ENCODE assay signal across 14 cellular contexts in genomic region chr7:93476491-93477344, GRCh38.
DNase-seq lines count a peak whose midpoint lies in the region; ATAC-seq and TF ChIP-seq lines count a peak whose summit lies in the region.
"Had no signal": no experiment of that assay in that cellular context is flagged by ENCODE, and none has a peak within 500 bp of the region (broad histone marks: within the 10 kb centered on the region; RNA-seq: fewer than 3 reads in every experiment).

No MANE protein-coding gene starts in this region.

- H3K9ac ChIP-seq in iPS-18a (ENCODE audit: low read length) (peak overlapping the region; percentile 48), trophoblast cell (ENCODE audit: low read length) (no peak overlapping the region)

- no peak overlapping the region for H3K14ac ChIP-seq in trophoblast cell (ENCODE audit: low read length)

- no peak for TF ChIP-seq CTCF in body of pancreas (IDR thresholded peaks at IDR 0.05)

- H2AK5ac ChIP-seq in trophoblast cell (ENCODE audit: low read length) = no peak overlapping the region

- no peak overlapping the region for H2BK5ac ChIP-seq in trophoblast cell (ENCODE audit: low read depth, low read length, poor library complexity)

- 38 to 56% methylated on average over 2 of the region's 2 CpGs for WGBS in ectodermal cell, 2 experiments
- WGBS in trophoblast cell (ENCODE audit: extremely low coverage, insufficient coverage, insufficient read length) = no CpG with 5 or more reads among the region's 2 CpGs
- 31 to 35% methylated on average over 2 of the region's 2 CpGs for WGBS in body of pancreas, 2 donors

- H4K91ac ChIP-seq in trophoblast cell (ENCODE audit: low read depth, low read length) = no peak overlapping the region

- H2AFZ ChIP-seq in trophoblast cell (ENCODE audit: insufficient read depth, low read length, poor library complexity) = no peak overlapping the region

- TF ChIP-seq POLR2A in body of pancreas (IDR thresholded peaks at IDR 0.05) = no peak

- in situ Hi-C loops in HAP-1 (cut with MboI; ENCODE audit: low sequenced_read_pairs) = no loop called here

- no peak overlapping the region for H3K4me2 ChIP-seq in trophoblast cell (ENCODE audit: low read length)

- H3K27ac ChIP-seq in ectodermal cell (ENCODE audit: insufficient read depth, low read depth, low read length, poor library complexity, severe bottlenecking) (peak overlapping the region; percentile 76), iPS-18a (ENCODE audit: low read length) (peak overlapping the region; percentile 77), trophoblast cell (ENCODE audit: low read depth, low read length) (peak overlapping the region; percentile 41), body of pancreas (no peak overlapping the region)
- H3K27ac ChIP-seq: SK-N-MC had no signal

- H3K4me1 ChIP-seq in HAP-1 = peaks cover 41% of the 10 kb centered on the region
- H3K4me1 ChIP-seq in ectodermal cell (ENCODE audit: control insufficient read depth, insufficient read depth, low read length) = peaks cover 18% of the 10 kb centered on the region
- peaks cover 32% of the 10 kb centered on the region for H3K4me1 ChIP-seq in iPS-18a (ENCODE audit: control insufficient read depth, low read depth, low read length)
- H3K4me1 ChIP-seq in trophoblast cell (ENCODE audit: control insufficient read depth in 1 of 2, insufficient read depth in 2 of 2, low read length in 2 of 2) = no peaks in the 10 kb centered on the region
- no peaks in the 10 kb centered on the region for H3K4me1 ChIP-seq in body of pancreas

- no peak overlapping the region for H3K4ac ChIP-seq in trophoblast cell (ENCODE audit: low read depth, low read length)

- no peak overlapping the region for H3K18ac ChIP-seq in trophoblast cell (ENCODE audit: low read length)

- no peaks in the 10 kb centered on the region for H3K27me3 ChIP-seq in HAP-1 (ENCODE audit: low read depth)
- no peaks in the 10 kb centered on the region for H3K27me3 ChIP-seq in ectodermal cell (ENCODE audit: control insufficient read depth, insufficient read depth, low read length, poor library complexity, severe bottlenecking)
- no peaks in the 10 kb centered on the region for H3K27me3 ChIP-seq in iPS-18a (ENCODE audit: control insufficient read depth, insufficient read depth, low read length)
- no peaks in the 10 kb centered on the region for H3K27me3 ChIP-seq in trophoblast cell (ENCODE audit: insufficient read depth, low read length)
- no peaks in the 10 kb centered on the region for H3K27me3 ChIP-seq in body of pancreas

- DNase-seq in HAP-1 (ENCODE audit: low spot score in 2 of 2) = peak; percentile 82 to 100
- DNase-seq in trophoblast cell = no peak
- DNase-seq in anterior cingulate cortex (lab: John Stamatoyannopoulos, UW) = no peak
- no peak for DNase-seq in body of pancreas
- DNase-seq: CD4-positive, alpha-beta T cell; DMS79 treated with DMSO at 0.1 percent for 48 hours; GF-D8; NCI-H1417 treated with DMSO at 0.1 percent for 48 hours; NCI-H2081 treated with DMSO at 0.1 percent for 48 hours; NCI-H345 had no signal

- no peak for ATAC-seq in body of pancreas
- ATAC-seq in GM21367 (IDR thresholded peaks at IDR 0.05; ENCODE audit: unreplicated experiment) = no peak

- no peaks in the 10 kb centered on the region for H3K79me2 ChIP-seq in trophoblast cell (ENCODE audit: control insufficient read depth, insufficient read depth, low read length, poor library complexity)

- H3K79me1 ChIP-seq in trophoblast cell (ENCODE audit: low read length) = no peaks in the 10 kb centered on the region

- H3K36me3 ChIP-seq in HAP-1 (replicated peaks) (no peaks in the 10 kb centered on the region), ectodermal cell (ENCODE audit: control insufficient read depth, insufficient read depth, low read length) (no peaks in the 10 kb centered on the region), iPS-18a (ENCODE audit: control insufficient read depth, low read depth, low read length) (no peaks in the 10 kb centered on the region), trophoblast cell (ENCODE audit: control insufficient read depth in 1 of 2, insufficient read depth in 2 of 2, low read length in 2 of 2) (no peaks in the 10 kb centered on the region), body of pancreas (replicated peaks in 1 of 2; ENCODE audit: insufficient read depth in 1 of 2, low read depth in 2 of 2) (no peaks in the 10 kb centered on the region)

- no peaks in the 10 kb centered on the region for H3K9me3 ChIP-seq in HAP-1
- no peaks in the 10 kb centered on the region for H3K9me3 ChIP-seq in ectodermal cell (ENCODE audit: control insufficient read depth, low read length)
- no peaks in the 10 kb centered on the region for H3K9me3 ChIP-seq in iPS-18a (ENCODE audit: control insufficient read depth, low read depth, low read length)
- H3K9me3 ChIP-seq in trophoblast cell (ENCODE audit: insufficient read depth, low read depth, low read length) = no peaks in the 10 kb centered on the region
- no peaks in the 10 kb centered on the region for H3K9me3 ChIP-seq in body of pancreas

- no peak overlapping the region for H3K23ac ChIP-seq in trophoblast cell (ENCODE audit: low read length)

- intact Hi-C loops in body of pancreas (cut with DNase I) = no loop called here

- H4K12ac ChIP-seq in trophoblast cell (ENCODE audit: low read depth, low read length) = no peak overlapping the region

- H4K8ac ChIP-seq in trophoblast cell (ENCODE audit: low read depth, low read length) = no peak overlapping the region

- no peak overlapping the region for H3K4me3 ChIP-seq in HAP-1
- no peak overlapping the region for H3K4me3 ChIP-seq in ectodermal cell (ENCODE audit: insufficient read depth, low read depth, low read length)
- peak overlapping the region; percentile 34 for H3K4me3 ChIP-seq in iPS-18a (ENCODE audit: low read length)
- no peak overlapping the region for H3K4me3 ChIP-seq in trophoblast cell (ENCODE audit: low read depth, low read length)
- no peak overlapping the region for H3K4me3 ChIP-seq in body of pancreas
- H3K4me3 ChIP-seq: SK-N-MC had no signal

- no peak overlapping the region for H2BK120ac ChIP-seq in trophoblast cell (ENCODE audit: insufficient read depth, low read length, poor library complexity)

- H2BK12ac ChIP-seq in trophoblast cell (ENCODE audit: low read length) = no peak overlapping the region

Comparison
In these comparisons a context has a peak if more than half of its experiments do, and no peak if none do; other contexts are left out.
1. DNase-seq: peak in HAP-1 (2 of 2); none in trophoblast cell (0 of 2), anterior cingulate cortex (0 of 58) and body of pancreas (0 of 4).
2. H3K27ac ChIP-seq: peak in ectodermal cell (single experiment), iPS-18a (single experiment) and trophoblast cell (single experiment); none in body of pancreas (0 of 4).